ENCODE assay signal across 12 cellular contexts in the genomic region with DNA sequence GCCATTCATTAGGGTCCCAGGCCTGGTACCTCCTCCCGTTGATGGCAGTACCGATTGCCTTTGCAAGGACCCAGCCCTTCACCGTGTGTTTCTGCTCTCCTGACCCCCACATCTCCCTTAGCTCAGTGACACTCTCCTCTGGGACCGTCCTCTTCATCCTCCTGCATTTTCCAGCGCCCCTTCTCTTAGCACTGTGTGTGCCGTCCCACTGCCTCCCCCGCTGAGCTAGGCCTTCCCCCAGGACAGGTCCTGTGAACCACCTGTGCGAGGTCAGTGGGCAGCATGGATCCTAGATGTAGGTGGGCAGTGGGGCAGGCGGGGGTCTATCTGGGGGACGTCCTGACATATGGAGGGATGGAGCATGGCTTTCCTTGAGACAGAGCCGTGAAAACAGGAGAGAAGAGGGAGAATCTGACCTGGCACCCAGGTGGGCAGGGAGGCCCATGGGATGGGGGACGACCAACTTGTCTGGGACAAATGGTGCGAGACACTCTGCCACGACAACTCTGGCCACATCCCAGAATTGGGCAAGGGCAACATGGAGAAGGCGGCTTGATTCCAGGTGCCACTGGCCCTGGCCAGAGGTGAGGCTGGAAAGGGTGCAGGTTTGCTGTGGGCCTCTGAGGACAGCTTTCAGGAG.
DNase-seq lines count a peak whose midpoint lies in the region; ATAC-seq and TF ChIP-seq lines count a peak whose summit lies in the region.
"Had no signal": no experiment of that assay in that cellular context is flagged by ENCODE, and none has a peak within 500 bp of the region (broad histone marks: within the 10 kb centered on the region; RNA-seq: fewer than 3 reads in every experiment).

No MANE protein-coding gene starts in this region.

- no peaks in the 10 kb centered on the region for H3K27me3 ChIP-seq in muscle layer of colon (ENCODE audit: control insufficient read depth in 1 of 2, insufficient read depth in 2 of 2, low read length in 2 of 2)
- no peaks in the 10 kb centered on the region for H3K27me3 ChIP-seq in thyroid gland

- H3K36me3 ChIP-seq in muscle layer of colon (ENCODE audit: insufficient read depth, low read length) (no peaks in the 10 kb centered on the region), thyroid gland (no peaks in the 10 kb centered on the region)
- H3K36me3 ChIP-seq: neutrophil had no signal

- peak overlapping the region in 1 of 2 donors; percentile 46 for H3K4me3 ChIP-seq in muscle layer of colon (ENCODE audit: low read depth in 1 of 2, low read length in 2 of 2)
- H3K4me3 ChIP-seq in thyroid gland (replicated peaks in 1 of 3): no peak overlapping the region

- no peak for ATAC-seq in GM21528 (IDR thresholded peaks at IDR 0.05; ENCODE audit: low FRiP score, unreplicated experiment)

- H3K4me1 ChIP-seq in muscle layer of colon (ENCODE audit: insufficient read depth, low read length) (peaks cover 30% of the 10 kb centered on the region), thyroid gland (peaks cover 26 to 45% of the 10 kb centered on the region in 2 donors)

- H3K27ac ChIP-seq in RWPE1: peak overlapping the region; percentile 95
- H3K27ac ChIP-seq in muscle layer of colon (ENCODE audit: low read depth, low read length): peak overlapping the region; percentile 28
- peak overlapping the region; percentile 49 to 80 (median 57) for H3K27ac ChIP-seq in thyroid gland
- H3K27ac ChIP-seq: neutrophil had no signal

- no peaks in the 10 kb centered on the region for H3K36me3 Mint-ChIP-seq in endothelial cell (ENCODE audit: low read depth, unreplicated experiment)

- H3K9me3 ChIP-seq in muscle layer of colon (ENCODE audit: low read length) (no peaks in the 10 kb centered on the region), thyroid gland (no peaks in the 10 kb centered on the region)
- H3K9me3 ChIP-seq: neutrophil had no signal

- no peaks in the 10 kb centered on the region for H3K9me3 Mint-ChIP-seq in endothelial cell (ENCODE audit: unreplicated experiment)

- no peak overlapping the region for H3K27ac Mint-ChIP-seq in endothelial cell (ENCODE audit: unreplicated experiment)

- POLR2A ChIA-PET in RWPE1 (lab: Yijun Ruan, JAX; ENCODE audit: low non-redundant PET): no interaction called here

- no peak for TF ChIP-seq POLR2A in thyroid gland (IDR thresholded peaks at IDR 0.05)

- TF ChIP-seq CTCF in RWPE1 (conservative IDR thresholded peaks at IDR 0.05; ENCODE audit: low read depth): no peak
- TF ChIP-seq CTCF in endothelial cell (IDR thresholded peaks at IDR 0.05; ENCODE audit: unreplicated experiment): no peak
- TF ChIP-seq CTCF in thyroid gland (IDR thresholded peaks at IDR 0.05): no peak

- CTCF ChIA-PET in RWPE1 (lab: Yijun Ruan, JAX): interaction anchor here (0.5 to 1.2 kb wide), 3 partner anchors 121 to 727 kb away, joined by 3 to 5 read pairs (median 3); no protein-coding TSS in a partner anchor

- peak overlapping the region; percentile 37 for H3K4me3 Mint-ChIP-seq in endothelial cell (ENCODE audit: unreplicated experiment)

- no peak for DNase-seq in RWPE1 (ENCODE audit: low spot score)
- no peak for DNase-seq in endothelial cell (ENCODE audit: low spot score)
- DNase-seq in thyroid gland: no peak
- no peak for DNase-seq in occipital lobe (lab: John Stamatoyannopoulos, UW)
- DNase-seq in inferior parietal cortex (ENCODE audit: extremely low spot score): no peak
- no peak for DNase-seq in COLO829 (ENCODE audit: low spot score)
- DNase-seq: Kasumi-1, NCI-H524 treated with DMSO at 0.1 percent for 48 hours, T-helper 9 cell had no signal

- 71 to 72% methylated on average over 15 of the region's 15 CpGs for WGBS in thyroid gland, 2 donors

- H3K9ac ChIP-seq in muscle layer of colon (ENCODE audit: low read length): no peak overlapping the region

- H3K27me3 Mint-ChIP-seq in endothelial cell (ENCODE audit: unreplicated experiment): peaks cover 6% of the 10 kb centered on the region

- intact Hi-C loops in thyroid gland (cut with DNase I): loop anchor here (5.0 to 10.0 kb wide), 2 partner anchors 89 to 207 kb away; a partner anchor contains a TSS

- peaks cover 6% of the 10 kb centered on the region for H3K4me1 Mint-ChIP-seq in endothelial cell (ENCODE audit: unreplicated experiment)

Comparison
In these comparisons a context has a peak if more than half of its experiments do, and no peak if none do; other contexts are left out.
1. H3K27ac ChIP-seq: peak in every context shown above with its lines; median percentile 95 in RWPE1; 57 in thyroid gland; 28 in muscle layer of colon.